Comparison of ENCODE assay signal across 1 cellular context in the genomic region with DNA sequence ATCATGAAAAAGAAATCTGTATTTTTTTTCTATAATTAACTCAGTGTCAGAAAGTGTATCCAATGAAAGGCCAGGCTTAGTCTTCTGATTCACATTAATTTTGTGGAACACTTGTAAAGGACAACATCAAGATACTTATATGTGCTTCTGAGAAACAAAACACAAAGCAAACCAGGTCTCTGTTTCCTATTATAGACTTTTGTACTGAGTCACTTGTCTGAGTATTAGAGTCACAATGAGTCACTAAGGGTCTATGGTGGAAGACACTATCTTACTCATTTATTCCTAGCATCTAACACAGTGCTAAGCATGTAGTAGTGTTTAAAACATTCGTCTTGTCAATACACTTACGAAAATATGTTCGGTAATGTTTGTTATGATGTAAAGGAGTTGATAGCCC.
TF ChIP-seq lines count a peak whose summit lies in the region.

No MANE protein-coding gene starts in this region.

TF ChIP-seq in GM12878, 131 proteins besides CTCF, POLR2A, EP300 and RAD21 (continued from another document):
- TF ChIP-seq, protein P1, sequence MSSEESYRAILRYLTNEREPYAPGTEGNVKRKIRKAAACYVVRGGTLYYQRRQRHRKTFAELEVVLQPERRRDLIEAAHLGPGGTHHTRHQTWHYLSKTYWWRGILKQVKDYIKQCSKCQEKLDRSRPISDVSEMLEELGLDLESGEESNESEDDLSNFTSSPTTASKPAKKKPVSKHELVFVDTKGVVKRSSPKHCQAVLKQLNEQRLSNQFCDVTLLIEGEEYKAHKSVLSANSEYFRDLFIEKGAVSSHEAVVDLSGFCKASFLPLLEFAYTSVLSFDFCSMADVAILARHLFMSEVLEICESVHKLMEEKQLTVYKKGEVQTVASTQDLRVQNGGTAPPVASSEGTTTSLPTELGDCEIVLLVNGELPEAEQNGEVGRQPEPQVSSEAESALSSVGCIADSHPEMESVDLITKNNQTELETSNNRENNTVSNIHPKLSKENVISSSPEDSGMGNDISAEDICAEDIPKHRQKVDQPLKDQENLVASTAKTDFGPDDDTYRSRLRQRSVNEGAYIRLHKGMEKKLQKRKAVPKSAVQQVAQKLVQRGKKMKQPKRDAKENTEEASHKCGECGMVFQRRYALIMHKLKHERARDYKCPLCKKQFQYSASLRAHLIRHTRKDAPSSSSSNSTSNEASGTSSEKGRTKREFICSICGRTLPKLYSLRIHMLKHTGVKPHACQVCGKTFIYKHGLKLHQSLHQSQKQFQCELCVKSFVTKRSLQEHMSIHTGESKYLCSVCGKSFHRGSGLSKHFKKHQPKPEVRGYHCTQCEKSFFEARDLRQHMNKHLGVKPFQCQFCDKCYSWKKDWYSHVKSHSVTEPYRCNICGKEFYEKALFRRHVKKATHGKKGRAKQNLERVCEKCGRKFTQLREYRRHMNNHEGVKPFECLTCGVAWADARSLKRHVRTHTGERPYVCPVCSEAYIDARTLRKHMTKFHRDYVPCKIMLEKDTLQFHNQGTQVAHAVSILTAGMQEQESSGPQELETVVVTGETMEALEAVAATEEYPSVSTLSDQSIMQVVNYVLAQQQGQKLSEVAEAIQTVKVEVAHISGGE (CRISPR knock-in tag; IDR thresholded peaks at IDR 0.05) = no peak
